9 cellular contexts compared by ENCODE assay signal in genomic region chr5:172920447-172920849, GRCh38. TPM values are rescaled to one million over a fixed set of nuclear protein-coding genes. Genes with fewer than 3 reads are reported as not detected.
DNase-seq lines count a peak whose midpoint lies in the region; ATAC-seq, FAIRE-seq and TF ChIP-seq lines count a peak whose summit lies in the region.
"Had no signal": no experiment of that assay in that cellular context is flagged by ENCODE, and none has a peak within 500 bp of the region (broad histone marks: within the 10 kb centered on the region; RNA-seq: fewer than 3 reads in every experiment).

No MANE protein-coding gene starts in this region.

- DNase-seq in HT1080 (ENCODE audit: low read depth) (peak; percentile 96), astrocyte of the spinal cord (ENCODE audit: low read depth, low spot score) (peak; percentile 100), keratinocyte (ENCODE audit: low read depth, low spot score) (no peak), tibial artery (peak in 1 of 2 donors; percentile 91), left ventricle myocardium superior (no peak), NOMO-1 treated with DMSO at 0.1 percent for 48 hours (lab: John Stamatoyannopoulos, UW; ENCODE audit: unreplicated experiment) (no peak)
- DNase-seq: activated T-cell treated with anti-CD3 and anti-CD28 coated beads, Interleukin-2, amount 50 U/mL, for 48 hours; stimulated activated CD4-positive, alpha-beta T cell treated with anti-CD3 and anti-CD28 coated beads, Interleukin-4, amount 100 ng/mL, for 24 hours had no signal

- no peak overlapping the region for H3K4me2 ChIP-seq in keratinocyte (ENCODE audit: control insufficient read depth, extremely low read depth, insufficient read depth, low read depth, low read length)

- in situ Hi-C loops in astrocyte of the spinal cord (cut with HindIII; ENCODE audit: low sequenced_read_pairs), result no loop called here

- H3K9me3 ChIP-seq in keratinocyte (ENCODE audit: control insufficient read depth, low read depth, low read length) (no peaks in the 10 kb centered on the region), tibial artery (no peaks in the 10 kb centered on the region)

- H3K4me1 ChIP-seq in keratinocyte (ENCODE audit: control insufficient read depth, extremely low read depth, insufficient read depth, low read length) (peaks cover 7% of the 10 kb centered on the region), tibial artery (peaks cover 0 to 22% (median 13%) of the 10 kb centered on the region in 4 donors)

- H3K9me1 ChIP-seq in keratinocyte (ENCODE audit: control insufficient read depth, extremely low read depth, insufficient read depth, low read length), result no peaks in the 10 kb centered on the region

- intact Hi-C loops in tibial artery (cut with DNase I; ENCODE audit: low total_unique reads), result no loop called here
- intact Hi-C loops in left ventricle myocardium superior (cut with micrococcal nuclease), result no loop called here

- no peak overlapping the region for H2AFZ ChIP-seq in keratinocyte (ENCODE audit: control insufficient read depth, low read length)

- no peak for FAIRE-seq in keratinocyte (lab: Jason Lieb, UNC)

- H3K4me3 ChIP-seq in astrocyte of the spinal cord (ENCODE audit: low read depth, low read length) (no peak overlapping the region), keratinocyte (ENCODE audit: control insufficient read depth in 2 of 3, extremely low read depth in 1 of 3, insufficient read depth in 2 of 3, low read depth in 1 of 3, low read length in 3 of 3) (no peak overlapping the region), tibial artery (no peak overlapping the region)

- no peaks in the 10 kb centered on the region for H4K20me1 ChIP-seq in keratinocyte (ENCODE audit: control insufficient read depth, extremely low read depth, insufficient read depth, low read length)

- dilution Hi-C loops in keratinocyte (cut with MboI; ENCODE audit: extremely low pct_ligation_motif_present, low sequenced_read_pairs), result no loop called here

- H3K79me2 ChIP-seq in keratinocyte (ENCODE audit: control insufficient read depth, insufficient read depth, low read length), result no peaks in the 10 kb centered on the region

- H3K9ac ChIP-seq in keratinocyte (ENCODE audit: control insufficient read depth, extremely low read depth, insufficient read depth, low read length), result peak overlapping the region; percentile 52

- H3K36me3 ChIP-seq in keratinocyte (ENCODE audit: control insufficient read depth in 2 of 2, extremely low read depth in 1 of 2, insufficient read depth in 2 of 2, low read length in 2 of 2) (peaks cover 11 to 21% of the 10 kb centered on the region in 2 experiments), tibial artery (peaks cover 25 to 94% (median 77%) of the 10 kb centered on the region in 3 donors)

- H3K27me3 ChIP-seq in keratinocyte (ENCODE audit: control insufficient read depth, extremely low read depth, insufficient read depth, low read length), result no peaks in the 10 kb centered on the region
- no peaks in the 10 kb centered on the region for H3K27me3 ChIP-seq in tibial artery

- ATAC-seq in left ventricle myocardium superior, result no peak
- no peak for ATAC-seq in HG02610 (IDR thresholded peaks at IDR 0.05; ENCODE audit: unreplicated experiment)

- H3K27ac ChIP-seq in keratinocyte (ENCODE audit: control insufficient read depth, insufficient read depth, low read length) (peak overlapping the region; percentile 43), tibial artery (peak overlapping the region; percentile 68 to 80)

- no peak for TF ChIP-seq CTCF in astrocyte of the spinal cord (IDR thresholded peaks at IDR 0.05; ENCODE audit: low read depth, low read length)
- TF ChIP-seq CTCF in keratinocyte (optimal IDR thresholded peaks at IDR 0.05 in 1 of 3, IDR thresholded peaks at IDR 0.05 in 1 of 3, conservative IDR thresholded peaks at IDR 0.05 in 1 of 3; ENCODE audit: extremely low read depth in 1 of 3, insufficient read depth in 2 of 3, low read length in 3 of 3), result no peak
- no peak for TF ChIP-seq CTCF in tibial artery (IDR thresholded peaks at IDR 0.05)

RNA-seq across cellular contexts. Expression of gene RPL26L1, which starts 38.8 kb away (rescaled TPM):
- 113 TPM in 2 replicates for total RNA-seq in HT1080 (2014; rRNA removed; shearing (Covaris generic))
- 104 and 118 TPM in 2 replicates for polyA plus RNA-seq in HT1080 (2015; cell fraction: cytosol; rRNA removed)
- 69.7 and 87.9 TPM in 2 replicates for polyA plus RNA-seq in HT1080 (2015; cell fraction: nucleus; rRNA removed)
- polyA plus RNA-seq in keratinocyte, result 89.8 to 111 TPM (median 102 TPM) in 3 replicates
- 79.6 TPM for polyA plus RNA-seq in keratinocyte (2011; ENCODE audit: low read depth)
- polyA plus RNA-seq in keratinocyte (2011; cell fraction: cytosol; rRNA removed), result 92.1 and 108 TPM in 2 replicates
- 40.1 and 47.0 TPM in 2 replicates for polyA plus RNA-seq in keratinocyte (2011; cell fraction: nucleus; rRNA removed)
- polyA plus RNA-seq in keratinocyte (2012; ENCODE audit: low replicate concordance), result 71.7 and 90.1 TPM in 2 replicates
- 19.7 to 55.3 TPM (median 50.3 TPM) in 3 replicates for polyA minus RNA-seq in keratinocyte
- polyA minus RNA-seq in keratinocyte (2011; cell fraction: cytosol; rRNA and poly(A)+ RNA removed), result 13.2 TPM
- 7.3 and 8.3 TPM in 2 replicates for polyA minus RNA-seq in keratinocyte (2011; cell fraction: nucleus; rRNA and poly(A)+ RNA removed)
- total RNA-seq in left ventricle myocardium superior, result 22.3 TPM

Comparison
In these comparisons a context has a peak if more than half of its experiments do, and no peak if none do; other contexts are left out.
1. DNase-seq: peak in HT1080 (single experiment) and astrocyte of the spinal cord (single experiment); none in keratinocyte (single experiment), left ventricle myocardium superior (single experiment) and NOMO-1 treated with DMSO at 0.1 percent for 48 hours (single experiment).